ENCODE assay signal across 8 cellular contexts in the genomic region with DNA sequence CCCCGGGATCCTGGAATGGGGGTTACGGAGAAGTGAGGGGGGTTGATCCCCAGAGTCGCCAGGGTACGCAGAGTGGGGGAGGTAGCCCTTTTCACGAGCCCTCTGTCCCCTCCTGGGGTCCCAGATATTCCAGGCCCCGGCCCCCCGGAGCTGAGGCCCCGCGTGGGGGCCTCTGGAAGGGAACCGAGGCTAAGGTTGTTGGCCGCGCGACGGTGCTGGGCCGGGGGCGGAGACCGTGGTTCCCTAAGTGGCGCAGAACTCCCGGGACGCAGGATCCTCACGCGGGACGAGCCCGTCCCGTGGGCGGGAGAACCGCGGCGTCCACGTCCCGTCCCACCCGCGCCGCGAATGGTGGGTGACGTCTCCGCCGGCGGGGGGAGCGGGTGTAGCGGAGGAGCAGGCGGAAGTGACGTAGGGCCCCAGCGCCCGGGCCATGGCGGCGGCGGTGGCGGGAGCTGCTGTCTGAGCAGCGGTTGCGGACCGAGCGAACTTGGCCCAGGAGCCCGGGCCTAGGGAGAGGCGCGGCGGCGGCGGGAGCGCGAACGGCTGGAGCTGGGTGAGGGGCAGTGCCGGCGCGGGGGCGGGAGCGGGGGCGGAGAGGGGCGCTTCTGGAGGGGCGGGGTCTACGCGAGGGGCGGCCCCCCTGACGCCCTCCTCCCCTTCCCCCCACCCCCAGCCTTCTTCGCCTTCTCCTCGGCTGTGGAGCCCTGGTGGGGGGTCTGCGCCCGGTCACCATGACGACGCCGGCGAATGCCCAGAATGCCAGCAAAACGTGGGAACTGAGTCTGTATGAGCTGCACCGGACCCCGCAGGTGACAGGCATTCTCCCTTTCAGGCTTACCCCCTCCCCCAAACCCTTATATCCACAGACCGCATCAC. TPM values are rescaled to one million over a fixed set of nuclear protein-coding genes. Genes with fewer than 3 reads are reported as not detected.
DNase-seq lines count a peak whose midpoint lies in the region; ATAC-seq, FAIRE-seq and TF ChIP-seq lines count a peak whose summit lies in the region.

A gene (plus strand): TSS at position 412 of the 879 bp plus-strand sequence. CDS start 323 bp downstream, at position 735.

- no peak within 1 kb of the TSS for H4K5ac ChIP-seq in H9 (ENCODE audit: insufficient read length, low read depth, low read length)

- H3K27ac ChIP-seq in H9 (ENCODE audit: insufficient read length, low read depth, low read length), result no peak within 1 kb of the TSS
- peak within 1 kb of the TSS; percentile 89 to 95 for H3K27ac ChIP-seq in small intestine (ENCODE audit: low read depth in 1 of 2, low read length in 1 of 2)

- H2AK5ac ChIP-seq in H9 (ENCODE audit: insufficient read length, low read length), result no peak within 1 kb of the TSS

- no peak for FAIRE-seq in bronchial epithelial cell (lab: Jason Lieb, UNC)
- FAIRE-seq in small intestine (lab: Jason Lieb, UNC), result no peak

- CTCF ChIA-PET in activated B cell treated with CpG ODN at 0.5 μM for 24 hours (lab: Charles Lee), result interaction anchor here (0.9 to 1.8 kb wide), 5 partner anchors 11 to 208 kb away, joined by 4 to 8 read pairs (median 4); no protein-coding TSS in a partner anchor

- H3K9me3 ChIP-seq in H9 (ENCODE audit: control insufficient read depth, low read depth, low read length) (no peaks in the 10 kb centered on the region), small intestine (ENCODE audit: control insufficient read depth, low read depth) (no peaks in the 10 kb centered on the region)

- H2BK15ac ChIP-seq in H9 (ENCODE audit: low read depth, low read length), result no peak within 1 kb of the TSS

- peak within 1 kb of the TSS; percentile 4 to 86 (median 8); a peak in 3 of 7 replicates for H3K27ac Mint-ChIP-seq in H9
- H3K27ac Mint-ChIP-seq in activated B cell treated with CpG ODN at 0.5 μM for 24 hours, result peak within 1 kb of the TSS; percentile 82
- H3K27ac Mint-ChIP-seq in immature natural killer cell, result peak within 1 kb of the TSS; percentile 87 to 98 (median 94)

- H3K4me3 ChIP-seq in bronchial epithelial cell (ENCODE audit: low read depth, low read length) (peak within 1 kb of the TSS; percentile 83), small intestine (ENCODE audit: low read depth in 1 of 2, low read length in 2 of 2) (peak within 1 kb of the TSS; percentile 83 to 87)

- H4K91ac ChIP-seq in H9 (ENCODE audit: insufficient read length, low read depth, low read length), result no peak within 1 kb of the TSS

- H3K27me3 ChIP-seq in H9 (ENCODE audit: insufficient read depth, low read length) (peaks cover 30% of the 10 kb centered on the region; the same call in 1 of the 2 replicates), bronchial epithelial cell (ENCODE audit: control insufficient read depth, insufficient read depth, low read length) (no peaks in the 10 kb centered on the region), small intestine (ENCODE audit: control insufficient read depth in 2 of 2, insufficient read depth in 2 of 2, low read length in 2 of 2) (no peaks in the 10 kb centered on the region)

- H3K36me3 Mint-ChIP-seq in H9 (ENCODE audit: insufficient read depth in 1 of 3, low read depth in 3 of 3) (peaks cover 13 to 33% (median 21%) of the 10 kb centered on the region in 3 experiments), activated B cell treated with CpG ODN at 0.5 μM for 24 hours (ENCODE audit: low read depth) (peaks cover 33% of the 10 kb centered on the region), immature natural killer cell (peaks cover 5 to 25% (median 12%) of the 10 kb centered on the region in 3 donors)

- peaks cover 10% of the 10 kb centered on the region for H3K36me3 ChIP-seq in bronchial epithelial cell (ENCODE audit: control insufficient read depth, insufficient read depth, low read length)
- peaks cover 2 to 3% of the 10 kb centered on the region in 2 donors for H3K36me3 ChIP-seq in small intestine (ENCODE audit: control insufficient read depth in 2 of 2, insufficient read depth in 2 of 2, low read length in 2 of 2)

- no CpG with 5 or more reads among the region's 86 CpGs for whole genome bisulfite sequencing in H9 (ENCODE audit: extremely low coverage, insufficient read length, low lambda C conversion rate)
- WGBS in small intestine, 3 donors, result 0% methylated on average over 47 to 84 of the region's 86 CpGs

- H3K4ac ChIP-seq in H9 (ENCODE audit: low read depth, low read length), result no peak within 1 kb of the TSS

- H3K79me2 ChIP-seq in H9 (ENCODE audit: insufficient read depth, low read length), result no peaks in the 10 kb centered on the region

- H4K8ac ChIP-seq in H9 (replicated peaks; ENCODE audit: insufficient read length, low read depth, low read length), result no peak within 1 kb of the TSS

- peaks cover 3% of the 10 kb centered on the region for H4K20me1 ChIP-seq in H9 (ENCODE audit: control insufficient read depth, insufficient read depth, insufficient read length)

- H3K4me3 Mint-ChIP-seq in H9 (peak within 1 kb of the TSS; percentile 83 to 95), activated B cell treated with CpG ODN at 0.5 μM for 24 hours (peak within 1 kb of the TSS; percentile 87), immature natural killer cell (peak within 1 kb of the TSS; percentile 80 to 96 (median 85))

- H3K4me1 ChIP-seq in H9 (ENCODE audit: insufficient read depth, low read length) (peaks cover 6% of the 10 kb centered on the region; the same call in 1 of the 2 replicates), small intestine (ENCODE audit: control insufficient read depth in 2 of 2, insufficient read depth in 1 of 2, low read depth in 1 of 2, low read length in 1 of 2) (peaks cover 4 to 10% of the 10 kb centered on the region in 2 donors)

- H3K9ac ChIP-seq in H9 (ENCODE audit: extremely low read depth, insufficient read length, low read length), result no peak within 1 kb of the TSS

- no peak within 1 kb of the TSS for H2AFZ ChIP-seq in H9 (ENCODE audit: low read length)

- H3K4me1 Mint-ChIP-seq in H9 (peaks cover 42 to 52% of the 10 kb centered on the region in 2 experiments), activated B cell treated with CpG ODN at 0.5 μM for 24 hours (peaks cover 45% of the 10 kb centered on the region), immature natural killer cell (peaks cover 41 to 47% of the 10 kb centered on the region in 2 donors)

- H3K9me3 Mint-ChIP-seq in H9 (no peaks in the 10 kb centered on the region; a peak in 1 of 5 replicates), activated B cell treated with CpG ODN at 0.5 μM for 24 hours (no peaks in the 10 kb centered on the region), immature natural killer cell (no peaks in the 10 kb centered on the region)

- H3K4me2 ChIP-seq in H9 (ENCODE audit: insufficient read depth, insufficient read length, low read length), result peak within 1 kb of the TSS; percentile 80

- ATAC-seq in activated B cell treated with CpG ODN at 0.5 μM for 24 hours (ENCODE audit: low read depth), result peak; percentile 51
- ATAC-seq in GM21360 (IDR thresholded peaks at IDR 0.05; ENCODE audit: unreplicated experiment), result no peak

- peaks cover 66% of the 10 kb centered on the region for H3K27me3 Mint-ChIP-seq in H9 (ENCODE audit: low read depth)
- H3K27me3 Mint-ChIP-seq in activated B cell treated with CpG ODN at 0.5 μM for 24 hours, result peaks cover 13% of the 10 kb centered on the region
- peaks cover 18 to 26% (median 24%) of the 10 kb centered on the region in 3 donors for H3K27me3 Mint-ChIP-seq in immature natural killer cell (ENCODE audit: low read depth in 3 of 3)

- intact Hi-C loops in activated B cell treated with CpG ODN at 0.5 μM for 24 hours (cut with micrococcal nuclease), result loop anchor here (1.0 to 10.0 kb wide), 5 partner anchors 8 to 1234 kb away; a partner anchor contains a TSS

- H3K79me1 ChIP-seq in H9 (ENCODE audit: insufficient read depth, low read depth, low read length, poor library complexity, severe bottlenecking), result no peaks in the 10 kb centered on the region

- POLR2A ChIA-PET in activated B cell treated with CpG ODN at 0.5 μM for 24 hours (lab: Charles Lee), result interaction anchor here (0.6 to 2.7 kb wide), 33 partner anchors 10 to 1842 kb away, joined by 3 to 38 read pairs (median 4); a partner anchor contains a TSS

- H3K14ac ChIP-seq in H9 (ENCODE audit: insufficient read depth, low read length), result 0 out of 2 replicates have a peak within 1 kb of the TSS, but pooled peaks have one; percentile 47

- H2BK120ac ChIP-seq in H9 (ENCODE audit: low read depth, low read length, poor library complexity, severe bottlenecking), result no peak within 1 kb of the TSS

- peak within 1 kb of the TSS; percentile 23 for H3K18ac ChIP-seq in H9 (ENCODE audit: insufficient read length, low read depth, low read length)

- no peak within 1 kb of the TSS for H2BK20ac ChIP-seq in H9 (ENCODE audit: low read depth, low read length, poor library complexity, severe bottlenecking)

- no peak for TF ChIP-seq CTCF in H9 (conservative IDR thresholded peaks at IDR 0.05)
- no peak for TF ChIP-seq CTCF in activated B cell treated with CpG ODN at 0.5 μM for 24 hours (IDR thresholded peaks at IDR 0.05)
- TF ChIP-seq CTCF in bronchial epithelial cell (IDR thresholded peaks at IDR 0.05; ENCODE audit: insufficient read depth, low read length, severe bottlenecking), result no peak

- peaks cover 24% of the 10 kb centered on the region for H3K23me2 ChIP-seq in H9 (ENCODE audit: insufficient read length, low read depth, low read length, poor library complexity, severe bottlenecking)

- H2BK12ac ChIP-seq in H9 (ENCODE audit: insufficient read length, low read depth, low read length), result no peak within 1 kb of the TSS

- H3T11ph ChIP-seq in H9 (ENCODE audit: low read length), result no peak within 1 kb of the TSS

- H3K56ac ChIP-seq in H9 (ENCODE audit: insufficient read length, low read depth, low read length), result no peak within 1 kb of the TSS

- peak; percentile 47 for DNase-seq in DMS79 treated with DMSO at 0.1 percent for 48 hours (lab: John Stamatoyannopoulos, UW)
- DNase-seq in H9, result peak; percentile 85
- peak; percentile 88 for DNase-seq in NCI-H2171 (lab: John Stamatoyannopoulos, UW)
- peak; percentile 88 for DNase-seq in activated B cell treated with CpG ODN at 0.5 μM for 24 hours
- DNase-seq in bronchial epithelial cell (ENCODE audit: low read depth), result peak; percentile 23
- DNase-seq in immature natural killer cell, result peak; percentile 88 to 90 (median 89)
- peak; percentile 79 for DNase-seq in small intestine

- H2BK5ac ChIP-seq in H9 (ENCODE audit: insufficient read length, low read length), result no peak within 1 kb of the TSS

- no peak within 1 kb of the TSS for H3K23ac ChIP-seq in H9 (ENCODE audit: insufficient read length, low read depth, low read length)

RNA-seq across cellular contexts. Expression of the gene that starts here (rescaled TPM):
- total RNA-seq in H9 (2021), result 29.8 and 31.0 TPM in 2 replicates
- total RNA-seq in activated B cell treated with CpG ODN at 0.5 μM for 24 hours, result 41.7 and 43.8 TPM in 2 replicates
- total RNA-seq in bronchial epithelial cell, result 43.4 and 50.7 TPM in 2 replicates
- 1 to 10 TPM; 5.5 to 9.5 (median 9.2) TPM for polyA plus RNA-seq in immature natural killer cell
- polyA plus RNA-seq in small intestine, result 10 to 100 TPM; 30.4 to 46.7 (median 42.3) TPM

Comparison
In these comparisons a context has a peak if more than half of its experiments do, and no peak if none do; other contexts are left out.
1. DNase-seq: peak in every context shown above with its lines; median percentile 89 in immature natural killer cell; 88 in NCI-H2171; 88 in activated B cell treated with CpG ODN at 0.5 μM for 24 hours; 85 in H9; 79 in small intestine; 47 in DMS79 treated with DMSO at 0.1 percent for 48 hours; 23 in bronchial epithelial cell.
2. H3K27ac Mint-ChIP-seq: peak in every context shown above with its lines; median percentile 94 in immature natural killer cell; 82 in activated B cell treated with CpG ODN at 0.5 μM for 24 hours; 8 in H9.